In the genomic region with DNA sequence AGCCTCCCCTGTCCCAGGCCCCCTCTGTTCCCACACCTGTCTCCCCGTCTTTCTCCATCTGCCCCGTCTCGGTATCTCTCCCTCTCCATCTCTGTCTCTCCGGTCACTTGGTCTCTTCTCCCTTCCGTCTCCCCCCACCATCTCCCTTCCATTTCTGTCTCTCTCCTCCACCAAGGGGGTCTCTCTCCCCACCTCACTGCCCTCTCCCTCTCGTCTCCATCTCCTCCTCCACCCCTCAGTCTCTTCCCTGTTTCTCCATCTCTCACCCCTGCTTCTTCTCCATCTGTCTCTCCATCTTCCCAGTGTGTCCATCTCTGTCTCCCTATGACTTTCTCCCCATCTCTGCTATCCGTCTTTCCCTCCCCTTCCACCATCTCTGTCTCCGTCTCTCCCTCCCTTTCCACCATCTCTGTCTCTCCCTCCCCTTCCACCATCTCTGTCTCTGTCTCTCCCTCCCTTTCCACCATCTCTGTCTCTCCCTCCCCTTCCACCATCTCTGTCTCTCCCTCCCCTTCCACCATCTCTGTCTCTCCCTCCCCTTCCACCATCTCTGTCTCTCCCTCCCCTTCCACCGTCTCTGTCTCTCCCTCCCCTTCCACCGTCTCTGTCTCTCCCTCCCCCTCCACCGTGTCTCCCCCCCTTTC, we compare ENCODE assay signal across 19 cellular contexts. TPM values are rescaled to one million over a fixed set of nuclear protein-coding genes. Genes with fewer than 3 reads are reported as not detected.
DNase-seq lines count a peak whose midpoint lies in the region; ATAC-seq, FAIRE-seq and TF ChIP-seq lines count a peak whose summit lies in the region.
"Had no signal": no experiment of that assay in that cellular context is flagged by ENCODE, and none has a peak within 500 bp of the region (broad histone marks: within the 10 kb centered on the region; RNA-seq: fewer than 3 reads in every experiment).

No MANE protein-coding gene starts in this region.

- H3K4me1 Mint-ChIP-seq in CD4-positive, alpha-beta memory T cell: peaks cover 23 to 45% (median 26%) of the 10 kb centered on the region in 4 donors
- peaks cover 3 to 26% of the 10 kb centered on the region in 2 donors for H3K4me1 Mint-ChIP-seq in natural killer cell

- POLR2A ChIA-PET in CD4-positive, alpha-beta memory T cell (lab: Charles Lee; ENCODE audit: partially characterized antibody): no interaction called here
- POLR2A ChIA-PET in HEK293 (lab: Yijun Ruan, JAX): no interaction called here
- POLR2A ChIA-PET in endothelial cell of umbilical vein (lab: Charles Lee): no interaction called here

- TF ChIP-seq CTCF in HEK293 (tag by site-specific recombination; IDR thresholded peaks at IDR 0.05): no peak
- TF ChIP-seq CTCF in endothelial cell of umbilical vein (IDR thresholded peaks at IDR 0.05; ENCODE audit: extremely low read depth in 1 of 2, insufficient read depth in 1 of 2, low read depth in 1 of 2, low read length in 2 of 2): no peak
- no peak for TF ChIP-seq CTCF in natural killer cell (IDR thresholded peaks at IDR 0.05)

- H3K9me1 ChIP-seq in endothelial cell of umbilical vein (replicated peaks; ENCODE audit: control insufficient read depth, extremely low read depth, insufficient read depth, low read length): no peaks in the 10 kb centered on the region

- no peaks in the 10 kb centered on the region for H3K9me3 ChIP-seq in CD4-positive, alpha-beta memory T cell (ENCODE audit: control insufficient read depth in 1 of 2, low read length in 2 of 2)
- no peaks in the 10 kb centered on the region for H3K9me3 ChIP-seq in HEK293 (ENCODE audit: control insufficient read depth, insufficient read depth, low read depth, low read length)
- H3K9me3 ChIP-seq in endothelial cell of umbilical vein (replicated peaks; ENCODE audit: control insufficient read depth, insufficient read depth, low read length): no peaks in the 10 kb centered on the region

- peaks cover 45% of the 10 kb centered on the region for H3K4me1 ChIP-seq in CD4-positive, alpha-beta memory T cell (ENCODE audit: insufficient read depth, low read length)
- H3K4me1 ChIP-seq in HEK293 (ENCODE audit: control insufficient read depth, insufficient read depth, low read length): no peaks in the 10 kb centered on the region
- no peaks in the 10 kb centered on the region for H3K4me1 ChIP-seq in endothelial cell of umbilical vein (ENCODE audit: control insufficient read depth, extremely low read depth, insufficient read depth, low read length)

- dilution Hi-C loops in endothelial cell of umbilical vein (cut with MboI; ENCODE audit: extremely low pct_ligation_motif_present, low sequenced_read_pairs): no loop called here

- H3K9me3 Mint-ChIP-seq in CD4-positive, alpha-beta memory T cell: peaks cover 0 to 2% (median 0%) of the 10 kb centered on the region in 8 donors
- no peaks in the 10 kb centered on the region for H3K9me3 Mint-ChIP-seq in natural killer cell

- no peak for TF ChIP-seq POLR2A in endothelial cell of umbilical vein (IDR thresholded peaks at IDR 0.05; ENCODE audit: low read depth, low read length)

- H3K27me3 Mint-ChIP-seq in CD4-positive, alpha-beta memory T cell: peaks cover 7 to 14% of the 10 kb centered on the region in 2 donors
- H3K27me3 Mint-ChIP-seq in natural killer cell (ENCODE audit: low read depth in 2 of 2): peaks cover 0 to 18% of the 10 kb centered on the region in 2 donors

- peak overlapping the region in 2 of 7 donors; percentile 10 to 79 for H3K27ac Mint-ChIP-seq in CD4-positive, alpha-beta memory T cell
- H3K27ac Mint-ChIP-seq in natural killer cell: no peak overlapping the region

- H3K4me2 ChIP-seq in endothelial cell of umbilical vein (ENCODE audit: insufficient read depth, low read length): no peak overlapping the region

- no peaks in the 10 kb centered on the region for H3K36me3 ChIP-seq in CD4-positive, alpha-beta memory T cell (ENCODE audit: insufficient read depth, low read length)
- H3K36me3 ChIP-seq in HEK293 (ENCODE audit: control insufficient read depth in 2 of 2, insufficient read depth in 1 of 2, low read length in 2 of 2) (no peaks in the 10 kb centered on the region), endothelial cell of umbilical vein (ENCODE audit: control insufficient read depth in 2 of 2, extremely low read depth in 1 of 2, insufficient read depth in 2 of 2, low read length in 2 of 2) (no peaks in the 10 kb centered on the region)

- CTCF ChIA-PET in CD4-positive, alpha-beta memory T cell (lab: Charles Lee; ENCODE audit: partially characterized antibody): no interaction called here
- CTCF ChIA-PET in HEK293 (lab: Yijun Ruan, JAX): no interaction called here
- CTCF ChIA-PET in endothelial cell of umbilical vein (lab: Charles Lee): no interaction called here

- no peak overlapping the region for H3K4me3 ChIP-seq in CD4-positive, alpha-beta memory T cell (ENCODE audit: low read length in 2 of 2)
- H3K4me3 ChIP-seq in HEK293 (ENCODE audit: low read depth, low read length): no peak overlapping the region
- H3K4me3 ChIP-seq in endothelial cell of umbilical vein (replicated peaks in 1 of 3; ENCODE audit: insufficient read depth in 1 of 3, low read depth in 1 of 3, low read length in 3 of 3): no peak overlapping the region

- no peak overlapping the region for H3K9ac ChIP-seq in endothelial cell of umbilical vein (replicated peaks; ENCODE audit: extremely low read depth, insufficient read depth, low read length)

- no peak for DNase-seq in CD4-positive, alpha-beta memory T cell
- no peak for DNase-seq in endothelial cell of umbilical vein (ENCODE audit: low read depth, low spot score)
- DNase-seq in natural killer cell: no peak
- DNase-seq in NCI-H2029 treated with DMSO at 0.1 percent for 48 hours (lab: John Stamatoyannopoulos, UW): no peak
- DNase-seq in T-helper 1 cell: no peak
- DNase-seq: C1 segment of cervical spinal cord, COR-L47, DMS 273 treated with DMSO at 0.1 percent for 48 hours, HCEC 1CT, NCI-H1105, NCI-H1694, NCI-H2107, NCI-H2227 treated with DMSO at 0.1 percent for 48 hours, NCI-H510A treated with DMSO at 0.1 percent for 48 hours, PC-3, RPMI8226 had no signal

- H3K4me3 Mint-ChIP-seq in CD4-positive, alpha-beta memory T cell: peak overlapping the region in 6 of 8 donors; percentile 21 to 55 (median 30)
- peak overlapping the region; percentile 75 for H3K4me3 Mint-ChIP-seq in natural killer cell

- peaks cover 23% of the 10 kb centered on the region for H3K27me3 ChIP-seq in CD4-positive, alpha-beta memory T cell (ENCODE audit: insufficient read depth, low read length)
- H3K27me3 ChIP-seq in endothelial cell of umbilical vein (ENCODE audit: control insufficient read depth in 2 of 2, insufficient read depth in 2 of 2, low read length in 2 of 2): peaks cover 48 to 59% of the 10 kb centered on the region in 2 experiments

- H4K20me1 ChIP-seq in endothelial cell of umbilical vein (replicated peaks; ENCODE audit: control insufficient read depth, extremely low read depth, insufficient read depth, low read length): no peaks in the 10 kb centered on the region

- H2AFZ ChIP-seq in endothelial cell of umbilical vein (ENCODE audit: low read depth, low read length): no peak overlapping the region

- no peak overlapping the region for H3K27ac ChIP-seq in CD4-positive, alpha-beta memory T cell (ENCODE audit: low read depth, low read length)
- H3K27ac ChIP-seq in HEK293 (ENCODE audit: extremely low read depth, low read depth, low read length): no peak overlapping the region
- no peak overlapping the region for H3K27ac ChIP-seq in endothelial cell of umbilical vein (ENCODE audit: insufficient read depth, low read depth, low read length)

- no peaks in the 10 kb centered on the region for H3K79me2 ChIP-seq in endothelial cell of umbilical vein (ENCODE audit: control insufficient read depth, insufficient read depth, low read length)

- ATAC-seq in natural killer cell (no peak), GM21737 (IDR thresholded peaks at IDR 0.05; ENCODE audit: unreplicated experiment) (no peak)
- ATAC-seq: PC-3 had no signal

- intact Hi-C loops in CD4-positive, alpha-beta memory T cell (cut with micrococcal nuclease): loop anchor here (2.0 to 5.0 kb wide), 2 partner anchors 14 to 33 kb away; a partner anchor contains a TSS
- intact Hi-C loops in endothelial cell of umbilical vein (cut with micrococcal nuclease) (no loop called here), natural killer cell (cut with micrococcal nuclease) (no loop called here)

- no TSS peak for BruUV-seq in endothelial cell of umbilical vein (replicated peaks; lab: Mats Ljungman, UMichigan)

- no peak for FAIRE-seq in endothelial cell of umbilical vein (lab: Jason Lieb, UNC)
- FAIRE-seq: G401.6 had no signal

- peaks cover 0 to 1% of the 10 kb centered on the region in 2 donors for H3K36me3 Mint-ChIP-seq in CD4-positive, alpha-beta memory T cell
- no peaks in the 10 kb centered on the region for H3K36me3 Mint-ChIP-seq in natural killer cell

RNA-seq across cellular contexts. Expression of a gene that starts 13.9 kb away (rescaled TPM):
- total RNA-seq in CD4-positive, alpha-beta memory T cell: 1 to 10 TPM; 6.6 to 9.2 TPM
- under 1 TPM in 1 of 2 donors, not detected in 1; 0.11 TPM for polyA plus RNA-seq in CD4-positive, alpha-beta memory T cell
- total RNA-seq in endothelial cell of umbilical vein: not detected in 2 replicates
- polyA plus RNA-seq in endothelial cell of umbilical vein: not detected in 2 replicates
- 0.06 TPM in 1 of 2 replicates, not detected in the other for polyA plus RNA-seq in endothelial cell of umbilical vein (2011; cell fraction: cytosol; rRNA removed)
- polyA plus RNA-seq in endothelial cell of umbilical vein (2011; cell fraction: nucleus; rRNA removed): 0.06 and 0.07 TPM in 2 replicates
- 0.08 and 0.12 TPM in 2 replicates for polyA plus RNA-seq in endothelial cell of umbilical vein (2012)
- not detected in 2 replicates for polyA minus RNA-seq in endothelial cell of umbilical vein
- polyA minus RNA-seq in endothelial cell of umbilical vein (2011; cell fraction: cytosol; rRNA and poly(A)+ RNA removed): not detected
- polyA minus RNA-seq in endothelial cell of umbilical vein (2011; cell fraction: nucleus; rRNA and poly(A)+ RNA removed): not detected in 2 replicates
- total RNA-seq in natural killer cell: 1 to 10 TPM; 1.1 to 2.1 (median 1.5) TPM

RNA-seq across cellular contexts. Expression of a gene that starts 31.3 kb away (rescaled TPM):
- total RNA-seq in CD4-positive, alpha-beta memory T cell: 100 to 1,000 TPM; 956 to 992 TPM
- 100 to 1,000 TPM; 140 to 325 TPM for polyA plus RNA-seq in CD4-positive, alpha-beta memory T cell
- total RNA-seq in endothelial cell of umbilical vein (119 and 123 TPM in 2 replicates), natural killer cell (1,000 to 10,000 TPM; 1,177 to 1,409 (median 1,354) TPM)
- 60.6 and 65.4 TPM in 2 replicates for polyA plus RNA-seq in endothelial cell of umbilical vein
- 48.1 and 53.1 TPM in 2 replicates for polyA plus RNA-seq in endothelial cell of umbilical vein (2011; cell fraction: cytosol; rRNA removed)
- 199 and 230 TPM in 2 replicates for polyA plus RNA-seq in endothelial cell of umbilical vein (2011; cell fraction: nucleus; rRNA removed)
- polyA plus RNA-seq in endothelial cell of umbilical vein (2012): 52.7 and 60.1 TPM in 2 replicates
- polyA minus RNA-seq in endothelial cell of umbilical vein: 35.6 and 35.7 TPM in 2 replicates
- polyA minus RNA-seq in endothelial cell of umbilical vein (2011; cell fraction: cytosol; rRNA and poly(A)+ RNA removed): 32.3 TPM
- polyA minus RNA-seq in endothelial cell of umbilical vein (2011; cell fraction: nucleus; rRNA and poly(A)+ RNA removed): 56.9 and 71.1 TPM in 2 replicates

RNA-seq across cellular contexts. Expression of a gene that starts 37.2 kb away (rescaled TPM):
- total RNA-seq in CD4-positive, alpha-beta memory T cell: 1 to 10 TPM in 1 of 2 experiments, under 1 TPM in 1; 0.93 to 1.3 TPM
- 10 to 100 TPM in 1 of 2 donors, 1 to 10 TPM in 1; 5.1 to 29.7 TPM for polyA plus RNA-seq in CD4-positive, alpha-beta memory T cell
- total RNA-seq in endothelial cell of umbilical vein (0.35 TPM in 1 of 2 replicates, not detected in the other), natural killer cell (10 to 100 TPM in 1 of 3 donors, 1 to 10 TPM in 2; 5.6 to 35.5 (median 6.0) TPM)
- 0.32 TPM in 2 replicates for polyA plus RNA-seq in endothelial cell of umbilical vein
- 0.14 and 0.18 TPM in 2 replicates for polyA plus RNA-seq in endothelial cell of umbilical vein (2011; cell fraction: cytosol; rRNA removed)
- polyA plus RNA-seq in endothelial cell of umbilical vein (2011; cell fraction: nucleus; rRNA removed): 0.28 TPM in 1 of 2 replicates, not detected in the other
- polyA plus RNA-seq in endothelial cell of umbilical vein (2012): 0.42 TPM in 1 of 2 replicates, not detected in the other
- polyA minus RNA-seq in endothelial cell of umbilical vein: 0.19 and 0.63 TPM in 2 replicates
- polyA minus RNA-seq in endothelial cell of umbilical vein (2011; cell fraction: cytosol; rRNA and poly(A)+ RNA removed): not detected
- not detected in 2 replicates for polyA minus RNA-seq in endothelial cell of umbilical vein (2011; cell fraction: nucleus; rRNA and poly(A)+ RNA removed)

RNA-seq across cellular contexts. Expression of a gene that starts 44.8 kb away (rescaled TPM):
- total RNA-seq in CD4-positive, alpha-beta memory T cell: 100 to 1,000 TPM in 1 of 2 experiments, 10 to 100 TPM in 1; 97.4 to 100 TPM
- polyA plus RNA-seq in CD4-positive, alpha-beta memory T cell: 100 to 1,000 TPM; 198 to 256 TPM
- 178 and 181 TPM in 2 replicates for total RNA-seq in endothelial cell of umbilical vein
- 591 and 769 TPM in 2 replicates for polyA plus RNA-seq in endothelial cell of umbilical vein
- polyA plus RNA-seq in endothelial cell of umbilical vein (2011; cell fraction: cytosol; rRNA removed): 219 and 279 TPM in 2 replicates
- 126 and 143 TPM in 2 replicates for polyA plus RNA-seq in endothelial cell of umbilical vein (2011; cell fraction: nucleus; rRNA removed)
- polyA plus RNA-seq in endothelial cell of umbilical vein (2012): 137 and 242 TPM in 2 replicates
- polyA minus RNA-seq in endothelial cell of umbilical vein: 129 and 148 TPM in 2 replicates
- polyA minus RNA-seq in endothelial cell of umbilical vein (2011; cell fraction: cytosol; rRNA and poly(A)+ RNA removed): 23.4 TPM
- polyA minus RNA-seq in endothelial cell of umbilical vein (2011; cell fraction: nucleus; rRNA and poly(A)+ RNA removed): 36.3 and 43.2 TPM in 2 replicates
- 10 to 100 TPM; 76.8 to 100.0 (median 78.4) TPM for total RNA-seq in natural killer cell

RNA-seq across cellular contexts. Expression of a gene that starts 54.3 kb away (rescaled TPM):
- 1,000 to 10,000 TPM; 3,807 to 4,015 TPM for total RNA-seq in CD4-positive, alpha-beta memory T cell
- 1,000 to 10,000 TPM; 4,853 to 7,200 TPM for polyA plus RNA-seq in CD4-positive, alpha-beta memory T cell
- total RNA-seq in endothelial cell of umbilical vein (2,195 and 2,234 TPM in 2 replicates), natural killer cell (1,000 to 10,000 TPM; 1,358 to 1,814 (median 1,709) TPM)
- polyA plus RNA-seq in endothelial cell of umbilical vein: 4,353 and 5,883 TPM in 2 replicates
- polyA plus RNA-seq in endothelial cell of umbilical vein (2011; cell fraction: cytosol; rRNA removed): 5,243 and 5,733 TPM in 2 replicates
- 1,376 and 1,515 TPM in 2 replicates for polyA plus RNA-seq in endothelial cell of umbilical vein (2011; cell fraction: nucleus; rRNA removed)
- polyA plus RNA-seq in endothelial cell of umbilical vein (2012): 2,331 and 5,825 TPM in 2 replicates
- polyA minus RNA-seq in endothelial cell of umbilical vein: 550 and 596 TPM in 2 replicates
- 1,088 TPM for polyA minus RNA-seq in endothelial cell of umbilical vein (2011; cell fraction: cytosol; rRNA and poly(A)+ RNA removed)
- 151 and 202 TPM in 2 replicates for polyA minus RNA-seq in endothelial cell of umbilical vein (2011; cell fraction: nucleus; rRNA and poly(A)+ RNA removed)
